Comparison of ENCODE assay signal across 21 cellular contexts in the genomic region with DNA sequence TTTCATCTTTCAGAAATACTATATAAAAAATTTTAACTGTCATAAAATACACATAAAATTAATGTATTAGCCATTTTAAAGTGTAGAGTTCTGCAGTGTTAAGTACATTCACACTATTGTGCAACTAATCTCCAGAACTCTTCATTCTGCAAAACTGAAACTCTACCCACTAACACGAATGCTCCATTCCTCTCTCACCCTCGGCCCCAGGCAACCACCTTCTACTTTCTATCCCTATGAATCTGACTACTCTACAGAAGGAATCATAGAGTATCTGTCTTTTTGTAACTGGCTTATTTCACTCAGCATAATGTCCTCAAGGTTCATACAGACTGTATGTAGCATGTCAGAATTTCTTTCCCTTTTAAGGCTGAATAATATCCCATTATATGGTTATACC.
DNase-seq lines count a peak whose midpoint lies in the region; ATAC-seq lines count a peak whose summit lies in the region.
"Had no signal": no experiment of that assay in that cellular context is flagged by ENCODE, and none has a peak within 500 bp of the region (broad histone marks: within the 10 kb centered on the region; RNA-seq: fewer than 3 reads in every experiment).

No MANE protein-coding gene starts in this region.

- H3K9me3 Mint-ChIP-seq in stimulated activated effector memory CD8-positive, alpha-beta T cell treated with anti-CD3 and anti-CD28 coated beads, Interleukin-12 subunit alpha, Interleukin-12 subunit beta, amount 100 ng/mL, for 72 hours = no peaks in the 10 kb centered on the region

- H3K4me3 Mint-ChIP-seq in stimulated activated effector memory CD8-positive, alpha-beta T cell treated with anti-CD3 and anti-CD28 coated beads, Interleukin-12 subunit alpha, Interleukin-12 subunit beta, amount 100 ng/mL, for 72 hours = no peak overlapping the region

- ATAC-seq in stimulated activated effector memory CD8-positive, alpha-beta T cell treated with anti-CD3 and anti-CD28 coated beads, Interleukin-12 subunit alpha, Interleukin-12 subunit beta, amount 100 ng/mL, for 72 hours = peak; percentile 74
- ATAC-seq: HCT116 had no signal

- H3K4me1 Mint-ChIP-seq in stimulated activated effector memory CD8-positive, alpha-beta T cell treated with anti-CD3 and anti-CD28 coated beads, Interleukin-12 subunit alpha, Interleukin-12 subunit beta, amount 100 ng/mL, for 72 hours = peaks cover 6% of the 10 kb centered on the region

- H3K27ac Mint-ChIP-seq in stimulated activated effector memory CD8-positive, alpha-beta T cell treated with anti-CD3 and anti-CD28 coated beads, Interleukin-12 subunit alpha, Interleukin-12 subunit beta, amount 100 ng/mL, for 72 hours = no peak overlapping the region

- DNase-seq in activated CD4-positive, alpha-beta T cell treated with anti-CD3 and anti-CD28 coated beads for 48 hours = peak; percentile 9
- no peak for DNase-seq in activated CD4-positive, alpha-beta T cell treated with anti-CD3 and anti-CD28 coated beads, Interleukin-2, amount 50 U/mL, for 1 hour
- peak; percentile 5 for DNase-seq in stimulated activated CD4-positive, alpha-beta T cell treated with anti-CD3 and anti-CD28 coated beads, Interleukin-1b, Interleukin-23, amount 100 ng/mL, for 48 hours
- no peak for DNase-seq in stimulated activated CD4-positive, alpha-beta T cell treated with anti-CD3 and anti-CD28 coated beads, Interleukin-4, amount 100 ng/mL, for 24 hours
- DNase-seq in MV-4-11 (lab: John Stamatoyannopoulos, UW) = peak; percentile 18
- DNase-seq in stimulated activated effector memory CD8-positive, alpha-beta T cell treated with anti-CD3 and anti-CD28 coated beads, Interleukin-12 subunit alpha, Interleukin-12 subunit beta, amount 100 ng/mL, for 72 hours (ENCODE audit: low spot score in 2 of 2) = no peak
- no peak for DNase-seq in pons (ENCODE audit: low spot score)
- no peak for DNase-seq in activated naive CD4-positive, alpha-beta T cell treated with anti-CD3 and anti-CD28 coated beads, Interleukin-2, amount 50 U/mL, for 16 hours
- DNase-seq: COR-L47, DMS 273 treated with DMSO at 0.1 percent for 48 hours, DMS79, EL, GDM1, KG1, NCI-H1105, NCI-H1436 treated with DMSO at 0.1 percent for 48 hours, NCI-H187 treated with DMSO at 0.1 percent for 48 hours, NCI-H524, NCI-H748 treated with DMSO at 0.1 percent for 48 hours, SIG-M5 had no signal

- H3K36me3 Mint-ChIP-seq in stimulated activated effector memory CD8-positive, alpha-beta T cell treated with anti-CD3 and anti-CD28 coated beads, Interleukin-12 subunit alpha, Interleukin-12 subunit beta, amount 100 ng/mL, for 72 hours = peaks cover 98% of the 10 kb centered on the region

Comparison
In these comparisons a context has a peak if more than half of its experiments do, and no peak if none do; other contexts are left out.
1. DNase-seq: peak in activated CD4-positive, alpha-beta T cell treated with anti-CD3 and anti-CD28 coated beads for 48 hours (single experiment), stimulated activated CD4-positive, alpha-beta T cell treated with anti-CD3 and anti-CD28 coated beads, Interleukin-1b, Interleukin-23, amount 100 ng/mL, for 48 hours (single experiment) and MV-4-11 (single experiment); none in activated CD4-positive, alpha-beta T cell treated with anti-CD3 and anti-CD28 coated beads, Interleukin-2, amount 50 U/mL, for 1 hour (single experiment), stimulated activated CD4-positive, alpha-beta T cell treated with anti-CD3 and anti-CD28 coated beads, Interleukin-4, amount 100 ng/mL, for 24 hours (single experiment), stimulated activated effector memory CD8-positive, alpha-beta T cell treated with anti-CD3 and anti-CD28 coated beads, Interleukin-12 subunit alpha, Interleukin-12 subunit beta, amount 100 ng/mL, for 72 hours (0 of 2), pons (single experiment) and activated naive CD4-positive, alpha-beta T cell treated with anti-CD3 and anti-CD28 coated beads, Interleukin-2, amount 50 U/mL, for 16 hours (single experiment).